ENCODE assay signal across 8 cellular contexts in genomic region chr1:63322248-63322943, GRCh38. TPM values are rescaled to one million over a fixed set of nuclear protein-coding genes. Genes with fewer than 3 reads are reported as not detected.
A peak's percentile ranks its signal among the peaks of the same experiment; 100 is the strongest.
DNase-seq lines count a peak whose midpoint lies in the region; ATAC-seq and TF ChIP-seq lines count a peak whose summit lies in the region.

TSS of gene FOXD3 (plus strand) at chr1:63322567. CDS start at chr1:63323059, 492 bp downstream.

- ATAC-seq in GM21390 (IDR thresholded peaks at IDR 0.05; ENCODE audit: unreplicated experiment) = peak; percentile 41
- peak; percentile 15 for ATAC-seq in activated B cell treated with CpG ODN at 0.5 μM for 24 hours (ENCODE audit: low read depth)
- no peak for ATAC-seq in GM21528 (IDR thresholded peaks at IDR 0.05; ENCODE audit: low FRiP score, unreplicated experiment)

- H3K9me3 Mint-ChIP-seq in activated B cell treated with CpG ODN at 0.5 μM for 24 hours (peaks cover 6% of the 10 kb centered on the region), nephron progenitor cell (peaks cover 13% of the 10 kb centered on the region)

- H3K36me3 Mint-ChIP-seq in activated B cell treated with CpG ODN at 0.5 μM for 24 hours (ENCODE audit: low read depth) (peaks cover 7% of the 10 kb centered on the region), nephron progenitor cell (ENCODE audit: low read depth) (no peaks in the 10 kb centered on the region)

- DNase-seq in DMS 273 treated with DMSO at 0.1 percent for 48 hours (lab: John Stamatoyannopoulos, UW) (peak; percentile 20), MG63 (peak; percentile 42), activated B cell treated with CpG ODN at 0.5 μM for 24 hours (peak; percentile 31), fibroblast of gingiva (ENCODE audit: low read depth) (peak; percentile 31), nephron progenitor cell (peak; percentile 76)
- DNase-seq in stimulated activated CD4-positive, alpha-beta T cell treated with anti-CD3 and anti-CD28 coated beads, Interleukin-2, amount 100 ng/mL, for 48 hours = no peak

- CTCF ChIA-PET in activated B cell treated with CpG ODN at 0.5 μM for 24 hours (lab: Charles Lee) = no interaction called here

- H3K4me3 ChIP-seq in MG63 = peak within 1 kb of the TSS; percentile 42

- H3K27ac Mint-ChIP-seq in activated B cell treated with CpG ODN at 0.5 μM for 24 hours (peak within 1 kb of the TSS; percentile 77), nephron progenitor cell (no peak within 1 kb of the TSS)

- no peaks in the 10 kb centered on the region for H3K36me3 ChIP-seq in MG63

- H3K4me1 Mint-ChIP-seq in activated B cell treated with CpG ODN at 0.5 μM for 24 hours = peaks cover 31% of the 10 kb centered on the region
- peaks cover 25% of the 10 kb centered on the region for H3K4me1 Mint-ChIP-seq in nephron progenitor cell

- H3K27me3 Mint-ChIP-seq in activated B cell treated with CpG ODN at 0.5 μM for 24 hours (peaks cover 58% of the 10 kb centered on the region), nephron progenitor cell (ENCODE audit: low read depth, poor library complexity) (peaks cover 95% of the 10 kb centered on the region)

- H3K27me3 ChIP-seq in MG63 = peaks cover 13% of the 10 kb centered on the region; the same call in 1 of the 2 replicates

- TF ChIP-seq CTCF in activated B cell treated with CpG ODN at 0.5 μM for 24 hours (IDR thresholded peaks at IDR 0.05) (no peak), nephron progenitor cell (IDR thresholded peaks at IDR 0.05) (no peak)

- POLR2A ChIA-PET in activated B cell treated with CpG ODN at 0.5 μM for 24 hours (lab: Charles Lee) = no interaction called here

- H3K4me3 Mint-ChIP-seq in activated B cell treated with CpG ODN at 0.5 μM for 24 hours (peak within 1 kb of the TSS; percentile 78), nephron progenitor cell (peak within 1 kb of the TSS; percentile 77)

- no peaks in the 10 kb centered on the region for H3K9me3 ChIP-seq in MG63

- intact Hi-C loops in activated B cell treated with CpG ODN at 0.5 μM for 24 hours (cut with micrococcal nuclease) = loop anchor here (2.0 to 5.0 kb wide), 2 partner anchors 44 to 200 kb away; partner anchors contain the start of genes ALG6, EFCAB7 and ITGB3BP

RNA-seq across cellular contexts. Expression of gene FOXD3, which starts in this region (rescaled TPM):
- 0.30 TPM in 1 of 2 replicates, not detected in the other for total RNA-seq in MG63 (2014; rRNA removed; shearing (Covaris generic); ENCODE audit: low replicate concordance)
- not detected in 2 replicates for total RNA-seq in activated B cell treated with CpG ODN at 0.5 μM for 24 hours

Comparison
In these comparisons a context has a peak if more than half of its experiments do, and no peak if none do; other contexts are left out.
1. Peak in DNase-seq and H3K4me3 ChIP-seq in MG63; RNA of the gene not detected or under 1 TPM.
2. Peak in DNase-seq and ATAC-seq in activated B cell treated with CpG ODN at 0.5 μM for 24 hours; RNA of the gene not detected or under 1 TPM.
3. DNase-seq: peak in DMS 273 treated with DMSO at 0.1 percent for 48 hours (single experiment), fibroblast of gingiva (single experiment) and nephron progenitor cell (single experiment); none in stimulated activated CD4-positive, alpha-beta T cell treated with anti-CD3 and anti-CD28 coated beads, Interleukin-2, amount 100 ng/mL, for 48 hours (0 of 2).